10 cellular contexts compared by ENCODE assay signal in the genomic region with DNA sequence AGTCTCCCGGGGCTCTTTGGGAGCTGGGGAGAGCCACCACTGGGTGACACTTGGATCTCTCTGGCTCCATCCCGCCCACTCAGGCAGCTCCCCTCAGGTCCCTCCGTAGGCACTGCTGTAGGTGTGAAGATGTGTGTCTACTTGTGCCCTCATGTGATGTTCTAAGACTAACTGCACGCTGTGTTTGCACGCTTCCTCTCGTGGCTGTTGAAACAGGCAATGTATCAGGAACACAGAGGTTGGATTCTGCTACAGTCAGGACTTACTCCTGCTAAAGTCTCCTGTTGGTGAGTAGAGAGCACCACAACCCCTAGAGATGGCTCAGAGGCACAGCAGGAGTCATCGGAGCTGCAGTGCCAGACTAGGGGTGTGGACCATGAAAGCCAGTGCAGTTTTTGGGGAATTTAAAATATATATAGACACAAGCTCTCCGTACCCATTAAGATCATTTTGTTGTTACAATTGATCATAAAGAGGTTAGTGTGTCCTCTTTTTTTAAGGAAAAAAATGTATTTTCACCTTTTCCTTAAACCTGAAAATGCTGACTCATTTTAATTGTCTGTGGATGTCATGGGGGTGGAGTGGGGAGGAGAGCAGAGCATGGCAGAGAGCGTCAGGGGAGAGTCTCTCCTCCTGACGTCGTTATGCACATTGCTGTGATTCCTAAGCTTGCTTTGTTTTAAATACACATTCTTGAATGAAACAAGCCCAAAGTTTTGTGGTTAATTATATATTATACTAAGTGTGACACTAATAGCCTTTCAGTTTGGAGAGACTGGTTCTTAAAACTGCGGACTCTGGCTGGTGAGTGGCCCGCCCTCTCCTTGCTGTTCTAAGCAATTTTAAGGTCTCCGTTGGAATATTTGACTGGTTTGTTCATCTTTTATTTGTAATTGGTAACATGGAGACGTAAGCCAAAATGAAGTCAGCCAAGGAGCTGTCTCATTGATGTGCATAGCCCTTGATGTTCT. TPM values are rescaled to one million over a fixed set of nuclear protein-coding genes. Genes with fewer than 3 reads are reported as not detected.
A peak's percentile ranks its signal among the peaks of the same experiment; 100 is the strongest.
DNase-seq lines count a peak whose midpoint lies in the region; ATAC-seq, FAIRE-seq and TF ChIP-seq lines count a peak whose summit lies in the region.
"Had no signal": no experiment of that assay in that cellular context is flagged by ENCODE, and none has a peak within 500 bp of the region (broad histone marks: within the 10 kb centered on the region; RNA-seq: fewer than 3 reads in every experiment).

No MANE protein-coding gene starts in this region.

- H3K4me3 ChIP-seq in A549, result no peak overlapping the region
- no peak overlapping the region for H3K4me3 ChIP-seq in HEK293 (ENCODE audit: low read depth, low read length)
- no peak overlapping the region for H3K4me3 ChIP-seq in choroid plexus epithelial cell (ENCODE audit: low read depth, low read length)

- FAIRE-seq in A549 (lab: Jason Lieb, UNC), result no peak

- peaks cover 18% of the 10 kb centered on the region for H3K4me1 ChIP-seq in A549
- H3K4me1 ChIP-seq in HEK293 (ENCODE audit: control insufficient read depth, insufficient read depth, low read length), result no peaks in the 10 kb centered on the region

- TF ChIP-seq EP300 in A549 (IDR thresholded peaks at IDR 0.05), result no peak

- CTCF ChIA-PET in A549 (lab: Yijun Ruan, JAX) (interaction anchor here (2.2 kb wide), 1 partner anchor 11 kb away, joined by 6 read pairs; no protein-coding TSS in a partner anchor), HEK293 (lab: Yijun Ruan, JAX) (no interaction called here)

- peaks cover 16% of the 10 kb centered on the region for H3K4me1 Mint-ChIP-seq in mesothelial cell of epicardium

- ATAC-seq in A549 (peak; percentile 87 to 88), HG02870 (IDR thresholded peaks at IDR 0.05; ENCODE audit: unreplicated experiment) (no peak), HG03460 (IDR thresholded peaks at IDR 0.05; ENCODE audit: unreplicated experiment) (no peak), HG02973 (IDR thresholded peaks at IDR 0.05; ENCODE audit: unreplicated experiment) (no peak)
- ATAC-seq in activated CD4-positive, CD25-positive, alpha-beta regulatory T cell treated with anti-CD3 and anti-CD28 coated beads, Interleukin-2, amount 50 U/mL, for 24 hours, result no peak

- H3K4me3 Mint-ChIP-seq in mesothelial cell of epicardium, result no peak overlapping the region
- H3K4me3 Mint-ChIP-seq: CD14-positive monocyte had no signal

- H3K36me3 Mint-ChIP-seq in mesothelial cell of epicardium, result peaks cover 22% of the 10 kb centered on the region

- 67% methylated on average over 15 of the region's 15 CpGs for WGBS in A549 (ENCODE audit: missing lambda C conversion rate)

- peak overlapping the region; percentile 36 to 79; a peak in 5 of 6 replicates for H3K27ac ChIP-seq in A549
- no peak overlapping the region for H3K27ac ChIP-seq in HEK293 (ENCODE audit: extremely low read depth, low read depth, low read length)

- no peaks in the 10 kb centered on the region for H3K27me3 Mint-ChIP-seq in mesothelial cell of epicardium (ENCODE audit: low read depth)

- peak; percentile 54 to 69 for DNase-seq in A549 (ENCODE audit: low read depth in 1 of 2, low spot score in 1 of 2)
- DNase-seq in choroid plexus epithelial cell (ENCODE audit: low read depth), result peak; percentile 73
- no peak for DNase-seq in mesothelial cell of epicardium (ENCODE audit: low spot score in 2 of 2, unreplicated experiment in 2 of 2)
- DNase-seq: GOT3 had no signal

- H3K4me2 ChIP-seq in A549, result peak overlapping the region; percentile 13; the same call in 2 of the 3 replicates

- peaks cover 6 to 80% of the 10 kb centered on the region in 2 experiments; a peak in 2 of 3 replicates for H3K36me3 ChIP-seq in HEK293 (ENCODE audit: control insufficient read depth in 2 of 2, insufficient read depth in 1 of 2, low read length in 2 of 2)

- POLR2A ChIA-PET in A549 (lab: Yijun Ruan, JAX), result interaction anchor here (1.4 kb wide), 1 partner anchor 17 kb away, joined by 3 read pairs; no protein-coding TSS in a partner anchor
- POLR2A ChIA-PET in HEK293 (lab: Yijun Ruan, JAX), result no interaction called here

- H3K9me3 ChIP-seq in A549 (no peaks in the 10 kb centered on the region), HEK293 (ENCODE audit: control insufficient read depth, insufficient read depth, low read depth, low read length) (no peaks in the 10 kb centered on the region)

- TF ChIP-seq RAD21 in A549 (conservative IDR thresholded peaks at IDR 0.05 in 1 of 2, IDR thresholded peaks at IDR 0.05 in 1 of 2), result no peak

- no peak for TF ChIP-seq POLR2A in A549 (IDR thresholded peaks at IDR 0.05; ENCODE audit: low read length)

- H3K27ac Mint-ChIP-seq in mesothelial cell of epicardium, result peak overlapping the region; percentile 95
- H3K27ac Mint-ChIP-seq: CD14-positive monocyte had no signal

- TF ChIP-seq CTCF in A549 (IDR thresholded peaks at IDR 0.05) (no peak), HEK293 (tag by site-specific recombination; IDR thresholded peaks at IDR 0.05) (0 out of 2 replicates have a peak, but pooled peaks have one; percentile 22), choroid plexus epithelial cell (conservative IDR thresholded peaks at IDR 0.05; ENCODE audit: low read depth, low read length) (peak; percentile 32), mesothelial cell of epicardium (IDR thresholded peaks at IDR 0.05; ENCODE audit: unreplicated experiment) (no peak)

- no peaks in the 10 kb centered on the region for H3K9me3 Mint-ChIP-seq in mesothelial cell of epicardium

TF ChIP-seq in A549, 52 proteins besides CTCF, POLR2A, EP300 and RAD21 (continues in another document):
- TF ChIP-seq, protein P1, sequence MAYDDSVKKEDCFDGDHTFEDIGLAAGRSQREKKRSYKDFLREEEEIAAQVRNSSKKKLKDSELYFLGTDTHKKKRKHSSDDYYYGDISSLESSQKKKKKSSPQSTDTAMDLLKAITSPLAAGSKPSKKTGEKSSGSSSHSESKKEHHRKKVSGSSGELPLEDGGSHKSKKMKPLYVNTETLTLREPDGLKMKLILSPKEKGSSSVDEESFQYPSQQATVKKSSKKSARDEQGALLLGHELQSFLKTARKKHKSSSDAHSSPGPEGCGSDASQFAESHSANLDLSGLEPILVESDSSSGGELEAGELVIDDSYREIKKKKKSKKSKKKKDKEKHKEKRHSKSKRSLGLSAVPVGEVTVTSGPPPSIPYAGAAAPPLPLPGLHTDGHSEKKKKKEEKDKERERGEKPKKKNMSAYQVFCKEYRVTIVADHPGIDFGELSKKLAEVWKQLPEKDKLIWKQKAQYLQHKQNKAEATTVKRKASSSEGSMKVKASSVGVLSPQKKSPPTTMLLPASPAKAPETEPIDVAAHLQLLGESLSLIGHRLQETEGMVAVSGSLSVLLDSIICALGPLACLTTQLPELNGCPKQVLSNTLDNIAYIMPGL (CRISPR knock-in tag; IDR thresholded peaks at IDR 0.05; ENCODE audit: borderline replicate concordance), result no peak
- TF ChIP-seq ZSCAN20 (CRISPR knock-in tag; IDR thresholded peaks at IDR 0.05), result no peak
- TF ChIP-seq, protein P2, sequence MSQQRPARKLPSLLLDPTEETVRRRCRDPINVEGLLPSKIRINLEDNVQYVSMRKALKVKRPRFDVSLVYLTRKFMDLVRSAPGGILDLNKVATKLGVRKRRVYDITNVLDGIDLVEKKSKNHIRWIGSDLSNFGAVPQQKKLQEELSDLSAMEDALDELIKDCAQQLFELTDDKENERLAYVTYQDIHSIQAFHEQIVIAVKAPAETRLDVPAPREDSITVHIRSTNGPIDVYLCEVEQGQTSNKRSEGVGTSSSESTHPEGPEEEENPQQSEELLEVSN (IDR thresholded peaks at IDR 0.05; ENCODE audit: borderline replicate concordance, low read depth), result no peak
- TF ChIP-seq NFE2L2 (conservative IDR thresholded peaks at IDR 0.05; ENCODE audit: low read length), result peak; percentile 68
- TF ChIP-seq FOSL2 (IDR thresholded peaks at IDR 0.05), result no peak
- TF ChIP-seq FOSL2 (CRISPR knock-in tag; IDR thresholded peaks at IDR 0.05), result no peak
- no peak for TF ChIP-seq RNF2 (IDR thresholded peaks at IDR 0.05; ENCODE audit: borderline replicate concordance, low read depth)
- no peak for TF ChIP-seq HEYL (CRISPR knock-in tag; IDR thresholded peaks at IDR 0.05)

TF ChIP-seq in HEK293, 187 proteins besides CTCF, POLR2A, EP300 and RAD21:
- no peak for TF ChIP-seq SP7 (tag by site-specific recombination; IDR thresholded peaks at IDR 0.05)
- no peak for TF ChIP-seq ZNF555 (tag by site-specific recombination; conservative IDR thresholded peaks at IDR 0.05)
TF ChIP-seq in HEK293: peak in this region for 0.

RNA-seq across cellular contexts. Expression of a gene that starts 16.2 kb away (rescaled TPM):
- 140 and 144 TPM in 2 replicates for polyA plus RNA-seq in A549 (2011; rRNA removed)
- polyA plus RNA-seq in A549 (2012; cell fraction: cytosol; rRNA removed), result 145 and 147 TPM in 2 replicates
- polyA plus RNA-seq in A549 (2012; cell fraction: nucleus; rRNA removed), result 403 and 526 TPM in 2 replicates
- polyA plus RNA-seq in A549 (2017; fragmentation: RNase III; extraction: RNeasy Plus Mini Kit Qiagen cat#74134 plus additional on column Dnase treatment), result 205 to 214 TPM (median 212 TPM) in 3 replicates
- 142 and 159 TPM in 2 replicates for polyA minus RNA-seq in A549 (2011; rRNA and poly(A)+ RNA removed)
- 307 to 326 TPM (median 318 TPM) in 3 replicates for total RNA-seq in mesothelial cell of epicardium

Comparison
In these comparisons a context has a peak if more than half of its experiments do, and no peak if none do; other contexts are left out.
1. ATAC-seq: peak in A549 (2 of 2); none in HG02870 (single experiment), HG03460 (single experiment), activated CD4-positive, CD25-positive, alpha-beta regulatory T cell treated with anti-CD3 and anti-CD28 coated beads, Interleukin-2, amount 50 U/mL, for 24 hours (0 of 2) and HG02973 (single experiment).
2. DNase-seq: peak in A549 (2 of 2) and choroid plexus epithelial cell (single experiment); none in mesothelial cell of epicardium (0 of 2).
3. CTCF ChIP-seq: peak in HEK293 (single experiment) and choroid plexus epithelial cell (single experiment); none in A549 (single experiment) and mesothelial cell of epicardium (single experiment).